Comparison of ENCODE assay signal across 20 cellular contexts in the genomic region with DNA sequence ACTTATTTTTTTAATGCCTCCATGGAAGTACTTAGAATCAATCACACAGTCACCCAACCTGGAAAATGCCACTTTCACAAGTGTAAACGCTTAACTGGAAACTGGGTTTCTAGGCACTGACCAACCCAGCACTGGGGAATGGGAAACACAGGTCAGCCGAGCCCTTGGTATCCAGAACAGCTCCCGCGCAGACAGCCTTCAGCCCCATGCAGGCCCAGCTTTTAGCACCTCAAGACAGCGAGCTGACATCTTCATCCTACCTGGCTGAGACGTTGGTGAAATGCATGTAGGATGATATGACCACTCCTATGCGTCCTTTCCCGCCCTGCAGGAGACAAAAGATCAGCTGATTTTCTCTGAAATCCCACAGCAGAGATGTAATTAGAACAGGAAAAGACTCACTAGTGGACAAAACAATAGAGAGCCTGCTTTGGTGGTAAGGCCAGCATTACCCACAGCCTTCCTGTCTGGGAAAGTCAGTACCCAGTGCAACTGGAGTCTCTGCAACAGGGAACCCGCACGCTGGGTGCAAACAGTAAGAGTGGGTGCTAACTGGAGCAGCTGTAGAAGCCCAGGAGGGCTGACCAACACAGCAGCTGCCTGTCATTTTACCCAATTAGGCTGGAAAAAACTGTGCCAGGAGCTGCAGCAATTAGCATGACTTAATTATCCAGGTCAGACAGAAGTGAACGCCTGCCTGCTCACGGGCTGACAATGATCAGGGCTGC.
DNase-seq lines count a peak whose midpoint lies in the region; ATAC-seq, FAIRE-seq and TF ChIP-seq lines count a peak whose summit lies in the region.
"Had no signal": no experiment of that assay in that cellular context is flagged by ENCODE, and none has a peak within 500 bp of the region (broad histone marks: within the 10 kb centered on the region; RNA-seq: fewer than 3 reads in every experiment).

No MANE protein-coding gene starts in this region.

- no peaks in the 10 kb centered on the region for H3K79me2 ChIP-seq in astrocyte (ENCODE audit: insufficient read depth, low read length)

- in situ Hi-C loops in G401 (cut with HindIII; ENCODE audit: low sequenced_read_pairs) = no loop called here

- H3K27ac ChIP-seq in astrocyte (ENCODE audit: low read depth, low read length) (no peak overlapping the region), thyroid gland (no peak overlapping the region)
- H3K27ac ChIP-seq: cardiac muscle cell, uterus had no signal

- no peaks in the 10 kb centered on the region for H3K27me3 Mint-ChIP-seq in astrocyte (ENCODE audit: low read depth, unreplicated experiment)
- H3K27me3 Mint-ChIP-seq: B cell; IgD-negative memory B cell; stimulated activated memory B cell treated with anti-CD40 and anti-IgM and Interleukin-4, amounts not matched to agents 10 μg/mL and 1 μg/mL and 100 μg/mL, for 72 hours had no signal

- ATAC-seq in GM18858 (IDR thresholded peaks at IDR 0.05; ENCODE audit: unreplicated experiment) (no peak), HG02981 (IDR thresholded peaks at IDR 0.05; ENCODE audit: unreplicated experiment) (no peak)
- ATAC-seq: activated CD4-positive, CD25-positive, alpha-beta regulatory T cell treated with anti-CD3 and anti-CD28 coated beads, Interleukin-2, amount 50 U/mL, for 24 hours; GM12878; stimulated activated memory B cell treated with anti-CD40 and anti-IgM and Interleukin-4, amounts not matched to agents 10 μg/mL and 1 μg/mL and 100 μg/mL, for 72 hours had no signal

- H4K20me1 ChIP-seq in astrocyte (ENCODE audit: insufficient read depth, low read length) = peaks cover 22% of the 10 kb centered on the region

- DNase-seq in G401 (ENCODE audit: low spot score) = peak; percentile 39
- peak; percentile 57 for DNase-seq in NCI-H1694 treated with DMSO at 0.1 percent for 48 hours (lab: John Stamatoyannopoulos, UW)
- DNase-seq in astrocyte (ENCODE audit: low read depth) = no peak
- DNase-seq in myocyte (ENCODE audit: low read depth) = peak; percentile 77
- no peak for DNase-seq in thyroid gland
- no peak for DNase-seq in GF-D8 (lab: John Stamatoyannopoulos, UW)
- DNase-seq: activated CD8-positive, alpha-beta memory T cell treated with anti-CD3 and anti-CD28 coated beads, Interleukin-2, amount 50 U/mL, for 48 hours; activated naive CD4-positive, alpha-beta T cell treated with anti-CD3 and anti-CD28 coated beads, Interleukin-2, amount 50 U/mL, for 16 hours; kidney; NCI-H1048; stimulated activated CD4-positive, alpha-beta T cell treated with anti-CD3 and anti-CD28 coated beads, Interleukin-4, amount 100 ng/mL, for 4 hours; uterus had no signal

- H3K36me3 ChIP-seq in astrocyte (ENCODE audit: insufficient read depth, low read length) = peaks cover 16% of the 10 kb centered on the region
- H3K36me3 ChIP-seq in thyroid gland = no peaks in the 10 kb centered on the region
- H3K36me3 ChIP-seq: cardiac muscle cell, uterus had no signal

- no peak for TF ChIP-seq POLR2A in thyroid gland (IDR thresholded peaks at IDR 0.05)

- TF ChIP-seq CTCF in astrocyte (IDR thresholded peaks at IDR 0.05; ENCODE audit: insufficient read depth, low read depth, low read length) (no peak), thyroid gland (IDR thresholded peaks at IDR 0.05) (no peak)

- H3K9me3 Mint-ChIP-seq in astrocyte (ENCODE audit: unreplicated experiment) = peaks cover 3% of the 10 kb centered on the region
- H3K9me3 Mint-ChIP-seq: IgD-negative memory B cell; stimulated activated memory B cell treated with anti-CD40 and anti-IgM and Interleukin-4, amounts not matched to agents 10 μg/mL and 1 μg/mL and 100 μg/mL, for 72 hours had no signal

- H3K4me1 ChIP-seq in astrocyte (ENCODE audit: insufficient read depth, low read length) = no peaks in the 10 kb centered on the region
- H3K4me1 ChIP-seq in thyroid gland = no peaks in the 10 kb centered on the region
- H3K4me1 ChIP-seq: uterus had no signal

- FAIRE-seq in astrocyte (lab: Jason Lieb, UNC) = no peak
- FAIRE-seq: GM12878, kidney had no signal

- H3K27ac Mint-ChIP-seq in astrocyte (ENCODE audit: unreplicated experiment) = peak overlapping the region; percentile 19
- H3K27ac Mint-ChIP-seq: B cell; IgD-negative memory B cell; stimulated activated memory B cell treated with anti-CD40 and anti-IgM and Interleukin-4, amounts not matched to agents 10 μg/mL and 1 μg/mL and 100 μg/mL, for 72 hours had no signal

- no peak overlapping the region for H2AFZ ChIP-seq in astrocyte (ENCODE audit: low read depth, low read length)

- WGBS in thyroid gland, 2 donors = 85 to 86% methylated on average over 12 of the region's 12 CpGs

- intact Hi-C loops in thyroid gland (cut with DNase I) = no loop called here

- H3K4me2 ChIP-seq in astrocyte (ENCODE audit: low read length) = no peak overlapping the region

- peaks cover 15% of the 10 kb centered on the region for H3K4me1 Mint-ChIP-seq in astrocyte (ENCODE audit: low read depth, unreplicated experiment)
- H3K4me1 Mint-ChIP-seq: B cell; IgD-negative memory B cell; stimulated activated memory B cell treated with anti-CD40 and anti-IgM and Interleukin-4, amounts not matched to agents 10 μg/mL and 1 μg/mL and 100 μg/mL, for 72 hours had no signal

- H3K36me3 Mint-ChIP-seq in astrocyte (ENCODE audit: low read depth, unreplicated experiment) = peaks cover 25% of the 10 kb centered on the region

- peak overlapping the region; percentile 16 for H3K4me3 Mint-ChIP-seq in astrocyte (ENCODE audit: unreplicated experiment)
- H3K4me3 Mint-ChIP-seq: B cell; IgD-negative memory B cell; stimulated activated memory B cell treated with anti-CD40 and anti-IgM and Interleukin-4, amounts not matched to agents 10 μg/mL and 1 μg/mL and 100 μg/mL, for 72 hours had no signal

- H3K27me3 ChIP-seq in astrocyte (ENCODE audit: insufficient read depth, low read length) = no peaks in the 10 kb centered on the region
- H3K27me3 ChIP-seq in thyroid gland = no peaks in the 10 kb centered on the region
- H3K27me3 ChIP-seq: cardiac muscle cell, uterus had no signal

- no peaks in the 10 kb centered on the region for H3K9me3 ChIP-seq in astrocyte (ENCODE audit: insufficient read depth, low read depth, low read length)
- H3K9me3 ChIP-seq in thyroid gland = no peaks in the 10 kb centered on the region
- H3K9me3 ChIP-seq: uterus had no signal

- H3K4me3 ChIP-seq in astrocyte (ENCODE audit: insufficient read depth, low read depth, low read length) (no peak overlapping the region), thyroid gland (replicated peaks in 1 of 3) (no peak overlapping the region)
- H3K4me3 ChIP-seq: cardiac muscle cell, GM12878, uterus had no signal

- no peak overlapping the region for H3K9ac ChIP-seq in astrocyte (ENCODE audit: low read length)

Comparison
In these comparisons a context has a peak if more than half of its experiments do, and no peak if none do; other contexts are left out.
1. DNase-seq: peak in G401 (single experiment), NCI-H1694 treated with DMSO at 0.1 percent for 48 hours (single experiment) and myocyte (single experiment); none in astrocyte (single experiment), thyroid gland (0 of 2) and GF-D8 (single experiment).